8 cellular contexts compared by ENCODE assay signal in genomic region chr19:45078390-45079062, GRCh38. TPM values are rescaled to one million over a fixed set of nuclear protein-coding genes. Genes with fewer than 3 reads are reported as not detected.
DNase-seq lines count a peak whose midpoint lies in the region; ATAC-seq and TF ChIP-seq lines count a peak whose summit lies in the region.

No MANE protein-coding gene starts in this region.

- peak overlapping the region; percentile 99 for H3K4me2 ChIP-seq in IMR-90 (ENCODE audit: low read depth, low read length)

- H3K27me3 Mint-ChIP-seq in chondrocyte (ENCODE audit: low read depth) (no peaks in the 10 kb centered on the region), naive B cell (no peaks in the 10 kb centered on the region)

- H3K27ac ChIP-seq in IMR-90 (ENCODE audit: insufficient read depth, low read length) = peak overlapping the region; percentile 82

- H3K18ac ChIP-seq in IMR-90 (ENCODE audit: low read depth, low read length) = peak overlapping the region; percentile 67; the same call in 1 of the 2 replicates

- H3K14ac ChIP-seq in IMR-90 (replicated peaks; ENCODE audit: low read depth, low read length) = peak overlapping the region; percentile 98

- 100% methylated on average over 2 of the region's 10 CpGs; no CpG with 5 or more reads in 1 of the 2 experiments for WGBS in IMR-90 (ENCODE audit: extremely low coverage in 2 of 2, insufficient read length in 1 of 2), 2 experiments

- POLR2A ChIA-PET in AG04449 (lab: Yijun Ruan, JAX) (interaction anchor here (0.6 to 1.0 kb wide), 3 partner anchors 9 to 14 kb away, joined by 3 to 4 read pairs (median 3); partner anchors contain the start of gene PPP1R37), IMR-90 (lab: Charles Lee; ENCODE audit: unreplicated experiment) (no interaction called here)

- peak overlapping the region; percentile 94; the same call in 1 of the 2 replicates for H3K23ac ChIP-seq in IMR-90 (ENCODE audit: low read depth, low read length)

- peak overlapping the region; percentile 93 for H3K4ac ChIP-seq in IMR-90 (ENCODE audit: low read depth, low read length)

- peak overlapping the region; percentile 62 for H2BK5ac ChIP-seq in IMR-90 (ENCODE audit: low read depth, low read length, poor library complexity, severe bottlenecking)

- H4K91ac ChIP-seq in IMR-90 (ENCODE audit: insufficient read depth, low read depth, low read length) = peak overlapping the region; percentile 82

- ATAC-seq in IMR-90 (ENCODE audit: low read depth) = peak; percentile 32
- no peak for ATAC-seq in naive B cell (ENCODE audit: low read depth in 2 of 2)
- no peak for ATAC-seq in GM19455 (IDR thresholded peaks at IDR 0.05; ENCODE audit: unreplicated experiment)

- in situ Hi-C loops in IMR-90 (cut with MboI; ENCODE audit: low sequenced_read_pairs) = no loop called here

- peak overlapping the region; percentile 87 for H3K9ac ChIP-seq in IMR-90 (ENCODE audit: low read depth, low read length)

- no peak for DNase-seq in AG04449 (ENCODE audit: low read depth, low spot score)
- DNase-seq in IMR-90 = no peak
- DNase-seq in chondrocyte (ENCODE audit: low spot score) = no peak
- no peak for DNase-seq in naive B cell
- DNase-seq in retina = no peak
- DNase-seq in NCI-H82 treated with DMSO at 0.1 percent for 48 hours (lab: John Stamatoyannopoulos, UW; ENCODE audit: unreplicated experiment) = no peak
- DNase-seq in activated effector memory CD4-positive, alpha-beta T cell treated with Interleukin-2 at 50 U/mL for 16 hours = no peak

- dilution Hi-C loops in IMR-90 (cut with HindIII; ENCODE audit: low sequenced_read_pairs, unreplicated experiment) = no loop called here

- peak overlapping the region; percentile 100 for H2AFZ ChIP-seq in IMR-90 (replicated peaks; ENCODE audit: low read length, poor library complexity)

- H3K79me1 ChIP-seq in IMR-90 (ENCODE audit: low read depth in 1 of 2, low read length in 2 of 2) = peaks cover 18 to 42% of the 10 kb centered on the region in 2 experiments

- H2BK120ac ChIP-seq in IMR-90 (ENCODE audit: low read depth, low read length) = peak overlapping the region; percentile 45; the same call in 1 of the 2 replicates

- peak overlapping the region; percentile 100 for H3K4me3 Mint-ChIP-seq in chondrocyte (ENCODE audit: unreplicated experiment)
- H3K4me3 Mint-ChIP-seq in naive B cell = peak overlapping the region; percentile 56 to 98 (median 94)

- peaks cover 30% of the 10 kb centered on the region for H3K4me1 Mint-ChIP-seq in chondrocyte (ENCODE audit: low read depth)
- peaks cover 43 to 63% (median 62%) of the 10 kb centered on the region in 3 donors for H3K4me1 Mint-ChIP-seq in naive B cell

- H3K36me3 ChIP-seq in IMR-90 (ENCODE audit: control insufficient read depth, insufficient read depth, low read length) = peaks cover 8% of the 10 kb centered on the region

- BruUV-seq in IMR-90 (replicated peaks; lab: Mats Ljungman, UMichigan) = no TSS peak

- H3K27ac Mint-ChIP-seq in chondrocyte (ENCODE audit: unreplicated experiment) (no peak overlapping the region), naive B cell (peak overlapping the region; percentile 39 to 97 (median 95))

- peaks cover 6% of the 10 kb centered on the region for H3K36me3 Mint-ChIP-seq in chondrocyte (ENCODE audit: low read depth)
- peaks cover 6 to 10% of the 10 kb centered on the region in 2 donors for H3K36me3 Mint-ChIP-seq in naive B cell

- no peaks in the 10 kb centered on the region for H4K20me1 ChIP-seq in IMR-90 (ENCODE audit: insufficient read depth, low read length)

- peak overlapping the region; percentile 87 for H4K5ac ChIP-seq in IMR-90 (ENCODE audit: low read depth, low read length)

- no peaks in the 10 kb centered on the region for H3K9me3 ChIP-seq in IMR-90 (ENCODE audit: control insufficient read depth, insufficient read depth, low read length)

- H4K8ac ChIP-seq in IMR-90 (ENCODE audit: low read depth in 2 of 2, low read length in 2 of 2) = peak overlapping the region; percentile 97 to 99

- H3K4me1 ChIP-seq in IMR-90 (ENCODE audit: control insufficient read depth, insufficient read depth, low read length) = peaks cover 5% of the 10 kb centered on the region; the same call in 1 of the 2 replicates

- no peaks in the 10 kb centered on the region for H3K9me3 Mint-ChIP-seq in chondrocyte (ENCODE audit: low read depth)
- H3K9me3 Mint-ChIP-seq in naive B cell = no peaks in the 10 kb centered on the region

- no peaks in the 10 kb centered on the region for H3K27me3 ChIP-seq in IMR-90 (ENCODE audit: control insufficient read depth, insufficient read depth, low read length)

- intact Hi-C loops in IMR-90 (cut with micrococcal nuclease) = no loop called here

- TF ChIP-seq CTCF in AG04449 (IDR thresholded peaks at IDR 0.05; ENCODE audit: insufficient read depth, low read length, missing control alignments) (no peak), IMR-90 (conservative IDR thresholded peaks at IDR 0.05; ENCODE audit: low read depth, low read length) (no peak), chondrocyte (IDR thresholded peaks at IDR 0.05) (no peak)

- no peak overlapping the region for H3K56ac ChIP-seq in IMR-90 (ENCODE audit: extremely low read depth, insufficient read depth, low read length)

- peaks cover 15% of the 10 kb centered on the region for H3K9me1 ChIP-seq in IMR-90 (ENCODE audit: insufficient read depth, low read length)

- peak overlapping the region; percentile 95 for H2AK9ac ChIP-seq in IMR-90 (replicated peaks; ENCODE audit: low read depth, low read length, poor library complexity)

- CTCF ChIA-PET in AG04449 (lab: Yijun Ruan, JAX) = interaction anchor here (1.0 to 2.6 kb wide), 3 partner anchors 14 to 171 kb away, joined by 3 to 10 read pairs (median 5); no protein-coding TSS in a partner anchor
- CTCF ChIA-PET in IMR-90 (lab: Yijun Ruan, JAX) = no interaction called here

- no peak overlapping the region for H2BK20ac ChIP-seq in IMR-90 (ENCODE audit: low read depth, low read length)

- peak overlapping the region; percentile 73 for H2AK5ac ChIP-seq in IMR-90 (ENCODE audit: low read depth, low read length)

- H2BK15ac ChIP-seq in IMR-90 (ENCODE audit: low read depth, low read length) = 0 out of 3 replicates have a peak overlapping the region, but pooled peaks have one; percentile 7

- no peak for TF ChIP-seq RAD21 in IMR-90 (IDR thresholded peaks at IDR 0.05; ENCODE audit: low read length)

- TF ChIP-seq POLR2A in IMR-90 (IDR thresholded peaks at IDR 0.05; ENCODE audit: low read depth, low read length) = no peak

- H3K4me3 ChIP-seq in AG04449 (ENCODE audit: low read depth, low read length) (peak overlapping the region; percentile 97), IMR-90 (ENCODE audit: insufficient read depth, low read depth, low read length) (peak overlapping the region; percentile 99)

TF ChIP-seq in IMR-90, 13 proteins besides CTCF, POLR2A, EP300 and RAD21 (continues in another document):
- no peak for TF ChIP-seq NFE2L2 (IDR thresholded peaks at IDR 0.05; ENCODE audit: low read depth, low read length)
- TF ChIP-seq CHD1 (IDR thresholded peaks at IDR 0.05; ENCODE audit: low read depth, low read length) = no peak
- TF ChIP-seq RFX5 (IDR thresholded peaks at IDR 0.05; ENCODE audit: low read depth, low read length) = no peak
- TF ChIP-seq MAZ (IDR thresholded peaks at IDR 0.05; ENCODE audit: borderline replicate concordance, low read depth, low read length) = no peak
- no peak for TF ChIP-seq SMC3 (IDR thresholded peaks at IDR 0.05; ENCODE audit: low read depth, low read length)
- no peak for TF ChIP-seq ELK1 (IDR thresholded peaks at IDR 0.05; ENCODE audit: borderline replicate concordance, low read depth, low read length)
- TF ChIP-seq CEBPB (IDR thresholded peaks at IDR 0.05; ENCODE audit: low read depth, low read length) = no peak
- TF ChIP-seq MXI1 (IDR thresholded peaks at IDR 0.05; ENCODE audit: borderline replicate concordance, low read depth, low read length) = no peak
- TF ChIP-seq BHLHE40 (IDR thresholded peaks at IDR 0.05; ENCODE audit: low read depth, low read length) = no peak

RNA-seq across cellular contexts. Expression of gene GEMIN7, which starts 0.5 kb away (rescaled TPM):
- 19.7 and 27.2 TPM in 2 replicates for total RNA-seq in IMR-90 (2012; rRNA removed)
- polyA plus RNA-seq in IMR-90 (2012; rRNA removed) = 52.8 and 53.0 TPM in 2 replicates
- polyA plus RNA-seq in IMR-90 (2012; cell fraction: cytosol; rRNA removed) = 56.1 and 64.0 TPM in 2 replicates
- polyA plus RNA-seq in IMR-90 (2012; cell fraction: nucleus; rRNA removed; ENCODE audit: low replicate concordance) = 18.8 and 44.2 TPM in 2 replicates
- 14.7 to 21.7 TPM (median 17.8 TPM) in 3 replicates for total RNA-seq in chondrocyte
- 100 to 1,000 TPM in 4 of 6 donors, 10 to 100 TPM in 2; 86.8 to 138 (median 102) TPM for polyA plus RNA-seq in naive B cell (ENCODE audit: low read depth in 6 of 6)

RNA-seq across cellular contexts. Expression of gene ZNF296, which starts 2.2 kb away (rescaled TPM):
- total RNA-seq in IMR-90 (2012; rRNA removed) (not detected in 2 replicates), chondrocyte (0.12 to 0.58 TPM (median 0.49 TPM) in 3 replicates)
- polyA plus RNA-seq in IMR-90 (2012; rRNA removed) (0.10 and 0.11 TPM in 2 replicates), naive B cell (ENCODE audit: low read depth in 6 of 6) (10 to 100 TPM in 5 of 6 donors, 1 to 10 TPM in 1; 7.2 to 35.9 (median 13.7) TPM)
- polyA plus RNA-seq in IMR-90 (2012; cell fraction: cytosol; rRNA removed) = 0.11 and 0.25 TPM in 2 replicates
- 0.58 and 1.5 TPM in 2 replicates for polyA plus RNA-seq in IMR-90 (2012; cell fraction: nucleus; rRNA removed; ENCODE audit: low replicate concordance)

RNA-seq across cellular contexts. Expression of gene PPP1R37, which starts 14.5 kb away (rescaled TPM):
- 13.1 and 13.9 TPM in 2 replicates for total RNA-seq in IMR-90 (2012; rRNA removed)
- 18.5 and 20.8 TPM in 2 replicates for polyA plus RNA-seq in IMR-90 (2012; rRNA removed)
- polyA plus RNA-seq in IMR-90 (2012; cell fraction: cytosol; rRNA removed) = 14.0 and 22.6 TPM in 2 replicates
- polyA plus RNA-seq in IMR-90 (2012; cell fraction: nucleus; rRNA removed; ENCODE audit: low replicate concordance) = 41.6 and 72.5 TPM in 2 replicates
- total RNA-seq in chondrocyte = 23.9 to 30.2 TPM (median 24.0 TPM) in 3 replicates
- 1 to 10 TPM in 1 of 6 donors, under 1 TPM in 4, not detected in 1; 0.20 to 1.4 (median 0.32) TPM for polyA plus RNA-seq in naive B cell (ENCODE audit: low read depth in 6 of 6)

RNA-seq across cellular contexts. Expression of gene CLASRP, which starts 39.7 kb away (rescaled TPM):
- total RNA-seq in IMR-90 (2012; rRNA removed) (19.9 and 20.6 TPM in 2 replicates), chondrocyte (43.4 to 63.6 TPM (median 49.1 TPM) in 3 replicates)
- polyA plus RNA-seq in IMR-90 (2012; rRNA removed) (31.7 and 34.9 TPM in 2 replicates), naive B cell (ENCODE audit: low read depth in 6 of 6) (10 to 100 TPM in 2 of 6 donors, 1 to 10 TPM in 4; 6.5 to 30.2 (median 9.7) TPM)
- polyA plus RNA-seq in IMR-90 (2012; cell fraction: cytosol; rRNA removed) = 15.3 and 30.0 TPM in 2 replicates
- 532 and 592 TPM in 2 replicates for polyA plus RNA-seq in IMR-90 (2012; cell fraction: nucleus; rRNA removed; ENCODE audit: low replicate concordance)
